ENCODE assay signal across 22 cellular contexts in genomic region chr16:4452674-4453073, GRCh38. TPM values are rescaled to one million over a fixed set of nuclear protein-coding genes. Genes with fewer than 3 reads are reported as not detected.
DNase-seq lines count a peak whose midpoint lies in the region; ATAC-seq and TF ChIP-seq lines count a peak whose summit lies in the region.
"Had no signal": no experiment of that assay in that cellular context is flagged by ENCODE, and none has a peak within 500 bp of the region (broad histone marks: within the 10 kb centered on the region; RNA-seq: fewer than 3 reads in every experiment).

No MANE protein-coding gene starts in this region.

- H3K27ac ChIP-seq in A673 (ENCODE audit: low read depth, low read length, poor library complexity, severe bottlenecking) (peak overlapping the region; percentile 13), colonic mucosa (no peak overlapping the region)
- H3K27ac ChIP-seq: 22Rv1; BLaER1 treated with 17β-estradiol and CSF1 and Interleukin-3, amounts not matched to agents 10 nM and 100 nM; SJSA1 had no signal

- H3K4me1 ChIP-seq in A673 (ENCODE audit: insufficient read depth, low read length, poor library complexity, severe bottlenecking) (peaks cover 13% of the 10 kb centered on the region), colonic mucosa (no peaks in the 10 kb centered on the region)
- H3K4me1 ChIP-seq: SJSA1 had no signal

- H3K36me3 Mint-ChIP-seq in central memory CD8-positive, alpha-beta T cell (ENCODE audit: insufficient read depth), result peaks cover 50% of the 10 kb centered on the region
- peaks cover 54% of the 10 kb centered on the region for H3K36me3 Mint-ChIP-seq in stimulated activated memory B cell treated with anti-CD40 and anti-IgM and Interleukin-4, amounts not matched to agents 10 μg/mL and 1 μg/mL and 100 μg/mL, for 72 hours

- CTCF ChIA-PET in A673 (lab: Charles Lee), result no interaction called here

- no TSS peak for BruUV-seq in A673 (replicated peaks; lab: Mats Ljungman, UMichigan)

- H3K27me3 ChIP-seq in A673 (replicated peaks; ENCODE audit: insufficient read depth, low read depth, low read length, poor library complexity), result no peaks in the 10 kb centered on the region
- no peaks in the 10 kb centered on the region for H3K27me3 ChIP-seq in colonic mucosa
- H3K27me3 ChIP-seq: BLaER1 treated with 17β-estradiol and CSF1 and Interleukin-3, amounts not matched to agents 10 nM and 100 nM; SJSA1 had no signal

- H3K4me3 ChIP-seq in A673 (ENCODE audit: low read depth, low read length, poor library complexity, severe bottlenecking), result no peak overlapping the region
- H3K4me3 ChIP-seq in colonic mucosa, result no peak overlapping the region
- H3K4me3 ChIP-seq: BLaER1 treated with 17β-estradiol and CSF1 and Interleukin-3, amounts not matched to agents 10 nM and 100 nM; SJSA1 had no signal

- no peak overlapping the region for H3K4me3 Mint-ChIP-seq in central memory CD8-positive, alpha-beta T cell
- H3K4me3 Mint-ChIP-seq in stimulated activated memory B cell treated with anti-CD40 and anti-IgM and Interleukin-4, amounts not matched to agents 10 μg/mL and 1 μg/mL and 100 μg/mL, for 72 hours, result no peak overlapping the region
- H3K4me3 Mint-ChIP-seq: CD4-positive, alpha-beta memory T cell had no signal

- no peaks in the 10 kb centered on the region for H3K27me3 Mint-ChIP-seq in central memory CD8-positive, alpha-beta T cell
- H3K27me3 Mint-ChIP-seq in stimulated activated memory B cell treated with anti-CD40 and anti-IgM and Interleukin-4, amounts not matched to agents 10 μg/mL and 1 μg/mL and 100 μg/mL, for 72 hours, result no peaks in the 10 kb centered on the region
- H3K27me3 Mint-ChIP-seq: CD4-positive, alpha-beta memory T cell had no signal

- peak overlapping the region; percentile 60 for H3K27ac Mint-ChIP-seq in central memory CD8-positive, alpha-beta T cell (ENCODE audit: low read depth)
- H3K27ac Mint-ChIP-seq in stimulated activated memory B cell treated with anti-CD40 and anti-IgM and Interleukin-4, amounts not matched to agents 10 μg/mL and 1 μg/mL and 100 μg/mL, for 72 hours, result peak overlapping the region; percentile 55

- peaks cover 5% of the 10 kb centered on the region for H3K4me1 Mint-ChIP-seq in central memory CD8-positive, alpha-beta T cell
- H3K4me1 Mint-ChIP-seq in stimulated activated memory B cell treated with anti-CD40 and anti-IgM and Interleukin-4, amounts not matched to agents 10 μg/mL and 1 μg/mL and 100 μg/mL, for 72 hours, result no peaks in the 10 kb centered on the region

- POLR2A ChIA-PET in A673 (lab: Charles Lee; ENCODE audit: low non-redundant PET), result no interaction called here

- H3K9me3 Mint-ChIP-seq in central memory CD8-positive, alpha-beta T cell, result no peaks in the 10 kb centered on the region
- no peaks in the 10 kb centered on the region for H3K9me3 Mint-ChIP-seq in stimulated activated memory B cell treated with anti-CD40 and anti-IgM and Interleukin-4, amounts not matched to agents 10 μg/mL and 1 μg/mL and 100 μg/mL, for 72 hours
- H3K9me3 Mint-ChIP-seq: CD4-positive, alpha-beta memory T cell had no signal

- H3K9me3 ChIP-seq in A673 (ENCODE audit: low read depth, low read length, poor library complexity, severe bottlenecking) (no peaks in the 10 kb centered on the region), colonic mucosa (no peaks in the 10 kb centered on the region)
- H3K9me3 ChIP-seq: BLaER1 treated with 17β-estradiol and CSF1 and Interleukin-3, amounts not matched to agents 10 nM and 100 nM; SJSA1 had no signal

- DNase-seq in DMS53 (lab: John Stamatoyannopoulos, UW), result peak; percentile 23
- DNase-seq in DMS53 treated with DMSO at 0.1 percent for 48 hours (lab: John Stamatoyannopoulos, UW; ENCODE audit: unreplicated experiment), result no peak
- no peak for DNase-seq in A673 (ENCODE audit: low spot score)
- DNase-seq in central memory CD8-positive, alpha-beta T cell (ENCODE audit: low spot score in 2 of 2), result no peak
- DNase-seq in GOT3 (lab: John Stamatoyannopoulos, UW), result no peak
- no peak for DNase-seq in NOMO-1 treated with DMSO at 0.1 percent for 48 hours (lab: John Stamatoyannopoulos, UW; ENCODE audit: unreplicated experiment)
- DNase-seq in colonic mucosa, result no peak
- DNase-seq: Calu3; CD4-positive, alpha-beta memory T cell; DMS153; KG1; NCI-H1092 treated with DMSO at 0.1 percent for 48 hours; NCI-H1436 treated with DMSO at 0.1 percent for 48 hours; NCI-H2029; NCI-H2171; NCI-H345; NCI-H524 treated with DMSO at 0.1 percent for 48 hours; OCI-M1 had no signal

- intact Hi-C loops in A673 (cut with micrococcal nuclease; ENCODE audit: unreplicated experiment), result no loop called here
- intact Hi-C loops in colonic mucosa (cut with DNase I), result no loop called here

- peaks cover 90% of the 10 kb centered on the region for H3K36me3 ChIP-seq in A673 (ENCODE audit: insufficient read depth, low read length, poor library complexity, severe bottlenecking)
- peaks cover 10% of the 10 kb centered on the region for H3K36me3 ChIP-seq in colonic mucosa

- H3K9ac ChIP-seq in colonic mucosa (ENCODE audit: low read depth in 2 of 2, low read length in 2 of 2), result no peak overlapping the region
- H3K9ac ChIP-seq: BLaER1 treated with 17β-estradiol and CSF1 and Interleukin-3, amounts not matched to agents 10 nM and 100 nM had no signal

- no peak for ATAC-seq in central memory CD8-positive, alpha-beta T cell (replicated peaks; ENCODE audit: extremely low read depth, poor library complexity, severe bottlenecking)
- ATAC-seq in stimulated activated memory B cell treated with anti-CD40 and anti-IgM and Interleukin-4, amounts not matched to agents 10 μg/mL and 1 μg/mL and 100 μg/mL, for 72 hours, result no peak

- TF ChIP-seq CTCF in A673 (conservative IDR thresholded peaks at IDR 0.05; ENCODE audit: low read depth, low read length), result no peak
- TF ChIP-seq CTCF in colonic mucosa (IDR thresholded peaks at IDR 0.05), result no peak

RNA-seq across cellular contexts. Expression of gene NMRAL1, which starts 21.8 kb away (rescaled TPM):
- total RNA-seq in A673 (2021) (85.8 and 98.8 TPM in 2 replicates), colonic mucosa (10 to 100 TPM; 25.8 to 40.2 TPM)

RNA-seq across cellular contexts. Expression of gene HMOX2, which starts 23.5 kb away (rescaled TPM):
- total RNA-seq in A673 (2021) (59.4 and 63.0 TPM in 2 replicates), colonic mucosa (10 to 100 TPM; 46.8 to 55.7 TPM)

RNA-seq across cellular contexts. Expression of gene DNAJA3, which starts 27.0 kb away (rescaled TPM):
- total RNA-seq in A673 (2021) (101 and 105 TPM in 2 replicates), colonic mucosa (10 to 100 TPM; 48.3 to 76.1 TPM)

RNA-seq across cellular contexts. Expression of gene CORO7, which starts 36.3 kb away (rescaled TPM):
- 24.4 and 31.2 TPM in 2 replicates for total RNA-seq in A673 (2021)
- 10 to 100 TPM; 37.2 to 55.9 TPM for total RNA-seq in colonic mucosa
